12 cellular contexts compared by ENCODE assay signal in genomic region chr3:105829879-105830622, GRCh38. TPM values are rescaled to one million over a fixed set of nuclear protein-coding genes. Genes with fewer than 3 reads are reported as not detected.
DNase-seq lines count a peak whose midpoint lies in the region; ATAC-seq and TF ChIP-seq lines count a peak whose summit lies in the region.
"Had no signal": no experiment of that assay in that cellular context is flagged by ENCODE, and none has a peak within 500 bp of the region (broad histone marks: within the 10 kb centered on the region; RNA-seq: fewer than 3 reads in every experiment).

No MANE protein-coding gene starts in this region.

- peak overlapping the region; percentile 2 for H3K4me3 Mint-ChIP-seq in activated T-helper 2 cell treated with anti-CD3 and anti-CD28 coated beads, Interferon-gamma antibody, Interleukin-2, Interleukin-4, amounts not matched to agents 10 μg/mL and 5 μg/mL and 100 μg/mL, durations not matched to agents 14 hours and 24 hours and 36 hours (ENCODE audit: low read depth)

- no peak for ATAC-seq in HG03342 (IDR thresholded peaks at IDR 0.05; ENCODE audit: unreplicated experiment)

- peaks cover 70% of the 10 kb centered on the region for H3K4me1 Mint-ChIP-seq in activated T-helper 2 cell treated with anti-CD3 and anti-CD28 coated beads, Interferon-gamma antibody, Interleukin-2, Interleukin-4, amounts not matched to agents 10 μg/mL and 5 μg/mL and 100 μg/mL, durations not matched to agents 14 hours and 24 hours and 36 hours (ENCODE audit: low read depth)

- peaks cover 67% of the 10 kb centered on the region for H3K36me3 Mint-ChIP-seq in activated T-helper 2 cell treated with anti-CD3 and anti-CD28 coated beads, Interferon-gamma antibody, Interleukin-2, Interleukin-4, amounts not matched to agents 10 μg/mL and 5 μg/mL and 100 μg/mL, durations not matched to agents 14 hours and 24 hours and 36 hours (ENCODE audit: low read depth)

- peak overlapping the region; percentile 89 for H3K27ac Mint-ChIP-seq in activated T-helper 2 cell treated with anti-CD3 and anti-CD28 coated beads, Interferon-gamma antibody, Interleukin-2, Interleukin-4, amounts not matched to agents 10 μg/mL and 5 μg/mL and 100 μg/mL, durations not matched to agents 14 hours and 24 hours and 36 hours

- intact Hi-C loops in activated T-helper 2 cell treated with anti-CD3 and anti-CD28 coated beads, Interferon-gamma antibody, Interleukin-2, Interleukin-4, amounts not matched to agents 10 μg/mL and 5 μg/mL and 100 μg/mL, durations not matched to agents 14 hours and 24 hours and 36 hours (cut with micrococcal nuclease) = loop anchor here (2.0 to 5.0 kb wide), 4 partner anchors 17 to 777 kb away; partner anchors contain the start of gene ALCAM

- H3K4me3 ChIP-seq in fibroblast of pulmonary artery (replicated peaks; ENCODE audit: low read depth, low read length) = no peak overlapping the region
- H3K4me3 ChIP-seq: BLaER1, skin epidermis had no signal

- peak; percentile 21 for DNase-seq in activated naive CD4-positive, alpha-beta T cell treated with Interleukin-2 at 50 U/mL for 16 hours
- no peak for DNase-seq in activated naive CD4-positive, alpha-beta T cell (lab: John Stamatoyannopoulos, UW)
- DNase-seq in activated T-helper 2 cell treated with anti-CD3 and anti-CD28 coated beads, Interferon-gamma antibody, Interleukin-2, Interleukin-4, amounts not matched to agents 10 μg/mL and 5 μg/mL and 100 μg/mL, durations not matched to agents 14 hours and 24 hours and 36 hours (ENCODE audit: low spot score) = no peak
- peak; percentile 72 for DNase-seq in fibroblast of pulmonary artery (ENCODE audit: low read depth)
- peak; percentile 59 for DNase-seq in stromal cell of bone marrow (ENCODE audit: low read depth)
- DNase-seq in DMS79 treated with DMSO at 0.1 percent for 48 hours (lab: John Stamatoyannopoulos, UW) = no peak
- DNase-seq in cerebellar nuclear complex (lab: John Stamatoyannopoulos, UW) = no peak
- DNase-seq: foreskin fibroblast, mesendoderm had no signal

- peaks cover 6% of the 10 kb centered on the region for H3K9me3 Mint-ChIP-seq in activated T-helper 2 cell treated with anti-CD3 and anti-CD28 coated beads, Interferon-gamma antibody, Interleukin-2, Interleukin-4, amounts not matched to agents 10 μg/mL and 5 μg/mL and 100 μg/mL, durations not matched to agents 14 hours and 24 hours and 36 hours

- H3K27me3 Mint-ChIP-seq in activated T-helper 2 cell treated with anti-CD3 and anti-CD28 coated beads, Interferon-gamma antibody, Interleukin-2, Interleukin-4, amounts not matched to agents 10 μg/mL and 5 μg/mL and 100 μg/mL, durations not matched to agents 14 hours and 24 hours and 36 hours (ENCODE audit: low read depth) = no peaks in the 10 kb centered on the region

- no peak for TF ChIP-seq CTCF in fibroblast of pulmonary artery (IDR thresholded peaks at IDR 0.05; ENCODE audit: low read length, missing control alignments)

RNA-seq across cellular contexts. Expression of gene CBLB, which starts 38.8 kb away (rescaled TPM):
- total RNA-seq in activated T-helper 2 cell treated with anti-CD3 and anti-CD28 coated beads, Interferon-gamma antibody, Interleukin-2, Interleukin-4, amounts not matched to agents 10 μg/mL and 5 μg/mL and 100 μg/mL, durations not matched to agents 14 hours and 24 hours and 36 hours = 146 and 152 TPM in 2 replicates

Comparison
In these comparisons a context has a peak if more than half of its experiments do, and no peak if none do; other contexts are left out.
1. DNase-seq: peak in activated naive CD4-positive, alpha-beta T cell treated with Interleukin-2 at 50 U/mL for 16 hours (single experiment), fibroblast of pulmonary artery (single experiment) and stromal cell of bone marrow (single experiment); none in activated naive CD4-positive, alpha-beta T cell (0 of 4), activated T-helper 2 cell treated with anti-CD3 and anti-CD28 coated beads, Interferon-gamma antibody, Interleukin-2, Interleukin-4, amounts not matched to agents 10 μg/mL and 5 μg/mL and 100 μg/mL, durations not matched to agents 14 hours and 24 hours and 36 hours (single experiment), DMS79 treated with DMSO at 0.1 percent for 48 hours (single experiment) and cerebellar nuclear complex (0 of 2).